26 cellular contexts compared by ENCODE assay signal in genomic region chr15:81047948-81048347, GRCh38. TPM values are rescaled to one million over a fixed set of nuclear protein-coding genes. Genes with fewer than 3 reads are reported as not detected.
DNase-seq lines count a peak whose midpoint lies in the region; ATAC-seq, FAIRE-seq and TF ChIP-seq lines count a peak whose summit lies in the region.
"Had no signal": no experiment of that assay in that cellular context is flagged by ENCODE, and none has a peak within 500 bp of the region (broad histone marks: within the 10 kb centered on the region; RNA-seq: fewer than 3 reads in every experiment).

No MANE protein-coding gene starts in this region.

- peaks cover 6% of the 10 kb centered on the region for H3K9me3 Mint-ChIP-seq in activated CD4-positive, alpha-beta memory T cell treated with anti-CD3 and anti-CD28 coated beads, Interleukin-2, amount 10 ng/mL, durations not matched to agents 7 days and 5 days
- H3K9me3 Mint-ChIP-seq: CD8-positive, alpha-beta T cell had no signal

- H3K4me2 ChIP-seq in HepG2 (ENCODE audit: low read depth, low read length), result no peak overlapping the region
- H3K4me2 ChIP-seq: BLaER1 had no signal

- H3K27ac Mint-ChIP-seq in activated CD4-positive, alpha-beta memory T cell treated with anti-CD3 and anti-CD28 coated beads, Interleukin-2, amount 10 ng/mL, durations not matched to agents 7 days and 5 days, result no peak overlapping the region
- H3K27ac Mint-ChIP-seq: B cell; CD4-positive, CD25-positive, alpha-beta regulatory T cell; CD8-positive, alpha-beta T cell had no signal

- TF ChIP-seq EP300 in HepG2 (IDR thresholded peaks at IDR 0.05; ENCODE audit: low read depth in 2 of 2, low read length in 2 of 2) (no peak), HepG2 (CRISPR knock-in tag; IDR thresholded peaks at IDR 0.05; ENCODE audit: borderline replicate concordance) (no peak)

- in situ Hi-C loops in HepG2 (cut with HindIII; ENCODE audit: extremely low pct_ligation_motif_present, low pct_unique_long_range_greater_than_20kb), result no loop called here

- BruUV-seq in HepG2 (replicated peaks; lab: Mats Ljungman, UMichigan), result no TSS peak

- H3K9me3 ChIP-seq in right lobe of liver, result no peaks in the 10 kb centered on the region
- H3K9me3 ChIP-seq in HepG2 (ENCODE audit: low read length), result no peaks in the 10 kb centered on the region
- H3K9me3 ChIP-seq in colonic mucosa, result no peaks in the 10 kb centered on the region

- ATAC-seq in right lobe of liver (peak; percentile 40 to 60 (median 47)), HepG2 (no peak)
- ATAC-seq: CD8-positive, alpha-beta T cell; GM12878 had no signal

- no peaks in the 10 kb centered on the region for H3K36me3 ChIP-seq in right lobe of liver
- no peaks in the 10 kb centered on the region for H3K36me3 ChIP-seq in HepG2 (replicated peaks in 1 of 2; ENCODE audit: control insufficient read depth in 1 of 2, insufficient read depth in 2 of 2, low read length in 2 of 2)
- no peaks in the 10 kb centered on the region for H3K36me3 ChIP-seq in colonic mucosa
- H3K36me3 ChIP-seq: BLaER1 had no signal

- TF ChIP-seq POLR2A in right lobe of liver (IDR thresholded peaks at IDR 0.05), result no peak
- no peak for TF ChIP-seq POLR2A in HepG2 (IDR thresholded peaks at IDR 0.05; ENCODE audit: insufficient read depth in 1 of 2, low read depth in 2 of 2, low read length in 2 of 2)
- no peak for TF ChIP-seq POLR2A in erythroblast (IDR thresholded peaks at IDR 0.05; ENCODE audit: low read length)

- H3K4me1 Mint-ChIP-seq in activated CD4-positive, alpha-beta memory T cell treated with anti-CD3 and anti-CD28 coated beads, Interleukin-2, amount 10 ng/mL, durations not matched to agents 7 days and 5 days, result peaks cover 29% of the 10 kb centered on the region

- no peak overlapping the region for H3K4me3 ChIP-seq in right lobe of liver
- H3K4me3 ChIP-seq in HepG2 (replicated peaks in 1 of 3; ENCODE audit: insufficient read depth in 1 of 3, low read depth in 2 of 3, low read length in 3 of 3), result no peak overlapping the region
- no peak overlapping the region for H3K4me3 ChIP-seq in colonic mucosa
- H3K4me3 ChIP-seq: BLaER1, GM12878, GM23248 had no signal

- CTCF ChIA-PET in HepG2 (lab: Yijun Ruan, JAX; ENCODE audit: low intra/inter-chr PET ratio, low total read pairs), result no interaction called here
- CTCF ChIA-PET in activated CD4-positive, alpha-beta memory T cell treated with anti-CD3 and anti-CD28 coated beads, Interleukin-2, amount 10 ng/mL, durations not matched to agents 7 days and 5 days (lab: Charles Lee), result interaction anchor here (0.9 to 2.3 kb wide), 2 partner anchors 218 to 230 kb away, joined by 3 to 6 read pairs; no protein-coding TSS in a partner anchor

- H2AFZ ChIP-seq in HepG2 (ENCODE audit: low read length), result no peak overlapping the region
- H2AFZ ChIP-seq: GM23248 had no signal

- no peak overlapping the region for H3K4me3 Mint-ChIP-seq in activated CD4-positive, alpha-beta memory T cell treated with anti-CD3 and anti-CD28 coated beads, Interleukin-2, amount 10 ng/mL, durations not matched to agents 7 days and 5 days
- H3K4me3 Mint-ChIP-seq: B cell; CD4-positive, CD25-positive, alpha-beta regulatory T cell; CD8-positive, alpha-beta T cell had no signal

- no peaks in the 10 kb centered on the region for H4K20me1 ChIP-seq in HepG2 (ENCODE audit: insufficient read depth, low read length)
- H4K20me1 ChIP-seq: BLaER1 had no signal

- H3K27me3 Mint-ChIP-seq in activated CD4-positive, alpha-beta memory T cell treated with anti-CD3 and anti-CD28 coated beads, Interleukin-2, amount 10 ng/mL, durations not matched to agents 7 days and 5 days, result no peaks in the 10 kb centered on the region
- H3K27me3 Mint-ChIP-seq: B cell; CD4-positive, CD25-positive, alpha-beta regulatory T cell had no signal

- TF ChIP-seq CTCF in right lobe of liver (IDR thresholded peaks at IDR 0.05) (no peak), HepG2 (CRISPR knock-in tag; IDR thresholded peaks at IDR 0.05) (no peak), colonic mucosa (IDR thresholded peaks at IDR 0.05) (no peak)

- TF ChIP-seq RAD21 in HepG2 (CRISPR knock-in tag; IDR thresholded peaks at IDR 0.05), result no peak

- intact Hi-C loops in right lobe of liver (cut with DNase I) (no loop called here), HepG2 (cut with micrococcal nuclease; ENCODE audit: unreplicated experiment) (no loop called here), colonic mucosa (cut with DNase I) (no loop called here)

- POLR2A ChIA-PET in HepG2 (lab: Yijun Ruan, JAX), result no interaction called here
- POLR2A ChIA-PET in activated CD4-positive, alpha-beta memory T cell treated with anti-CD3 and anti-CD28 coated beads, Interleukin-2, amount 10 ng/mL, durations not matched to agents 7 days and 5 days (lab: Charles Lee), result interaction anchor here (1.7 kb wide), 1 partner anchor 9 kb away, joined by 7 read pairs; no protein-coding TSS in a partner anchor

- no peak overlapping the region for H3K9ac ChIP-seq in HepG2 (ENCODE audit: insufficient read depth, low read depth, low read length)
- H3K9ac ChIP-seq in colonic mucosa (ENCODE audit: low read depth in 2 of 2, low read length in 2 of 2), result no peak overlapping the region
- H3K9ac ChIP-seq: BLaER1, GM23248 had no signal

- H3K27ac ChIP-seq in right lobe of liver (no peak overlapping the region), HepG2 (ENCODE audit: extremely low read length, insufficient read depth, low read length) (no peak overlapping the region), colonic mucosa (no peak overlapping the region)
- H3K27ac ChIP-seq: 22Rv1, BLaER1, C4-2B, GM23248 had no signal

- peaks cover 10% of the 10 kb centered on the region for H3K36me3 Mint-ChIP-seq in activated CD4-positive, alpha-beta memory T cell treated with anti-CD3 and anti-CD28 coated beads, Interleukin-2, amount 10 ng/mL, durations not matched to agents 7 days and 5 days (ENCODE audit: low read depth)
- H3K36me3 Mint-ChIP-seq: CD4-positive, CD25-positive, alpha-beta regulatory T cell; CD8-positive, alpha-beta T cell had no signal

- H3K27me3 ChIP-seq in right lobe of liver, result no peaks in the 10 kb centered on the region
- H3K27me3 ChIP-seq in HepG2 (ENCODE audit: control insufficient read depth in 1 of 2, insufficient read depth in 2 of 2, low read length in 2 of 2), result peaks cover 1 to 9% of the 10 kb centered on the region in 2 experiments; a peak in 1 of 5 replicates
- no peaks in the 10 kb centered on the region for H3K27me3 ChIP-seq in colonic mucosa
- H3K27me3 ChIP-seq: BLaER1 had no signal

- H3K4me1 ChIP-seq in right lobe of liver (peaks cover 0 to 8% (median 0%) of the 10 kb centered on the region in 4 donors), HepG2 (ENCODE audit: insufficient read depth, low read length) (no peaks in the 10 kb centered on the region), colonic mucosa (no peaks in the 10 kb centered on the region)

- no peak for FAIRE-seq in HepG2 (lab: Jason Lieb, UNC)
- FAIRE-seq: A204.1, D721Med, GM12878, GM19239, H1 had no signal

- no peaks in the 10 kb centered on the region for H3K79me2 ChIP-seq in HepG2 (ENCODE audit: insufficient read depth, low read length)

- DNase-seq in right lobe of liver, result no peak
- no peak for DNase-seq in HepG2 (ENCODE audit: low spot score)
- peak; percentile 44 for DNase-seq in fibroblast of peridontal ligament (ENCODE audit: extremely low read depth)
- DNase-seq in medulla oblongata (ENCODE audit: extremely low spot score), result peak; percentile 28
- no peak for DNase-seq in effector CD4-positive, alpha-beta T cell
- no peak for DNase-seq in activated CD4-positive, alpha-beta memory T cell treated with anti-CD3 and anti-CD28 coated beads, Interleukin-2, amount 10 ng/mL, durations not matched to agents 7 days and 5 days
- DNase-seq in erythroblast (lab: John Stamatoyannopoulos, UW), result no peak
- DNase-seq in colonic mucosa, result no peak
- DNase-seq: CD4-positive, CD25-positive, alpha-beta regulatory T cell; CD8-positive, alpha-beta T cell; DMS 273 treated with DMSO at 0.1 percent for 48 hours; DMS79; EL; GDM1; GM23248; H7; HCEC 1CT had no signal

- 100% methylated on average over 3 of the region's 3 CpGs for WGBS in right lobe of liver (ENCODE audit: insufficient coverage, low coverage, low lambda C conversion rate, missing lambda C conversion rate)
- 64% methylated on average over 3 of the region's 3 CpGs for whole genome bisulfite sequencing in HepG2 (ENCODE audit: low lambda C conversion rate)

RNA-seq across cellular contexts. Expression of gene TLNRD1, which starts 47.2 kb away (rescaled TPM):
- total RNA-seq in right lobe of liver (1 to 10 TPM; 3.0 to 7.4 (median 5.5) TPM), HepG2 (2016; rRNA removed; fragmentation: Illumina TruSeq; extraction: Trizol) (4.6 and 5.3 TPM in 2 replicates), colonic mucosa (10 to 100 TPM; 28.5 to 33.3 TPM)
- 0.81 and 0.88 TPM in 2 replicates for total RNA-seq in HepG2 (2016; cell fraction: cytosol; rRNA removed; fragmentation: Illumina TruSeq; extraction: Trizol; ENCODE audit: low read depth)
- total RNA-seq in HepG2 (2016; cell fraction: insoluble cytoplasmic fraction; rRNA removed; fragmentation: Illumina TruSeq; extraction: Trizol), result 3.8 and 5.0 TPM in 2 replicates
- 2.9 and 3.4 TPM in 2 replicates for total RNA-seq in HepG2 (2016; cell fraction: membrane; rRNA removed; fragmentation: Illumina TruSeq; extraction: Trizol)
- total RNA-seq in HepG2 (2016; cell fraction: nucleus; rRNA removed; fragmentation: Illumina TruSeq; extraction: Trizol), result 4.2 and 4.3 TPM in 2 replicates
- 3.4 and 4.7 TPM in 2 replicates for polyA plus RNA-seq in HepG2 (2011; rRNA removed)
- 3.7 and 6.6 TPM in 2 replicates for polyA plus RNA-seq in HepG2 (2011; cell fraction: cytosol; rRNA removed)
- polyA plus RNA-seq in HepG2 (2011; cell fraction: nucleus; rRNA removed), result 4.0 and 4.6 TPM in 2 replicates
- polyA plus RNA-seq in HepG2 (2012), result 3.5 and 4.5 TPM in 2 replicates
- 0.63 and 0.80 TPM in 2 replicates for polyA plus RNA-seq in HepG2 (2016; cell fraction: cytosol; fragmentation: Illumina TruSeq; extraction: Trizol; ENCODE audit: low read depth)
- 6.0 and 6.7 TPM in 2 replicates for polyA plus RNA-seq in HepG2 (2016; cell fraction: insoluble cytoplasmic fraction; fragmentation: Illumina TruSeq; extraction: Trizol; ENCODE audit: low read depth)
- 3.0 and 3.5 TPM in 2 replicates for polyA plus RNA-seq in HepG2 (2016; cell fraction: membrane; fragmentation: Illumina TruSeq; extraction: Trizol; ENCODE audit: low read depth)
- 5.2 and 5.5 TPM in 2 replicates for polyA plus RNA-seq in HepG2 (2016; cell fraction: nucleus; fragmentation: Illumina TruSeq; extraction: Trizol; ENCODE audit: insufficient read depth, low read depth)
- 8.0 and 12.3 TPM in 2 replicates for polyA minus RNA-seq in HepG2 (2011; rRNA and poly(A)+ RNA removed; ENCODE audit: low replicate concordance)
- polyA minus RNA-seq in HepG2 (2011; cell fraction: cytosol; rRNA and poly(A)+ RNA removed), result 6.8 and 6.9 TPM in 2 replicates
- 6.1 and 7.1 TPM in 2 replicates for polyA minus RNA-seq in HepG2 (2011; cell fraction: nucleus; rRNA and poly(A)+ RNA removed)
- 10 to 100 TPM; 47.1 to 48.8 TPM for total RNA-seq in activated CD4-positive, alpha-beta memory T cell treated with anti-CD3 and anti-CD28 coated beads, Interleukin-2, amount 10 ng/mL, durations not matched to agents 7 days and 5 days

RNA-seq across cellular contexts. Expression of gene MESD, which starts 58.3 kb away (rescaled TPM):
- total RNA-seq in right lobe of liver (10 to 100 TPM; 10.8 to 16.7 (median 14.6) TPM), HepG2 (2016; rRNA removed; fragmentation: Illumina TruSeq; extraction: Trizol) (24.9 and 46.2 TPM in 2 replicates), colonic mucosa (10 to 100 TPM; 20.4 to 26.1 TPM)
- total RNA-seq in HepG2 (2016; cell fraction: cytosol; rRNA removed; fragmentation: Illumina TruSeq; extraction: Trizol; ENCODE audit: low read depth), result 6.0 and 7.2 TPM in 2 replicates
- 24.0 and 45.8 TPM in 2 replicates for total RNA-seq in HepG2 (2016; cell fraction: insoluble cytoplasmic fraction; rRNA removed; fragmentation: Illumina TruSeq; extraction: Trizol)
- 11.5 and 12.8 TPM in 2 replicates for total RNA-seq in HepG2 (2016; cell fraction: membrane; rRNA removed; fragmentation: Illumina TruSeq; extraction: Trizol)
- 41.1 and 48.6 TPM in 2 replicates for total RNA-seq in HepG2 (2016; cell fraction: nucleus; rRNA removed; fragmentation: Illumina TruSeq; extraction: Trizol)
- 15.6 and 18.0 TPM in 2 replicates for polyA plus RNA-seq in HepG2 (2011; rRNA removed)
- polyA plus RNA-seq in HepG2 (2011; cell fraction: cytosol; rRNA removed), result 13.8 and 19.5 TPM in 2 replicates
- 8.5 and 10.8 TPM in 2 replicates for polyA plus RNA-seq in HepG2 (2011; cell fraction: nucleus; rRNA removed)
- 29.6 and 30.4 TPM in 2 replicates for polyA plus RNA-seq in HepG2 (2012)
- polyA plus RNA-seq in HepG2 (2016; cell fraction: cytosol; fragmentation: Illumina TruSeq; extraction: Trizol; ENCODE audit: low read depth), result 4.9 and 5.0 TPM in 2 replicates
- polyA plus RNA-seq in HepG2 (2016; cell fraction: insoluble cytoplasmic fraction; fragmentation: Illumina TruSeq; extraction: Trizol; ENCODE audit: low read depth), result 28.6 and 28.9 TPM in 2 replicates
- polyA plus RNA-seq in HepG2 (2016; cell fraction: membrane; fragmentation: Illumina TruSeq; extraction: Trizol; ENCODE audit: low read depth), result 9.0 and 9.2 TPM in 2 replicates
- 72.4 and 79.7 TPM in 2 replicates for polyA plus RNA-seq in HepG2 (2016; cell fraction: nucleus; fragmentation: Illumina TruSeq; extraction: Trizol; ENCODE audit: insufficient read depth, low read depth)
- 9.9 and 11.1 TPM in 2 replicates for polyA minus RNA-seq in HepG2 (2011; rRNA and poly(A)+ RNA removed; ENCODE audit: low replicate concordance)
- 14.4 and 18.5 TPM in 2 replicates for polyA minus RNA-seq in HepG2 (2011; cell fraction: cytosol; rRNA and poly(A)+ RNA removed)
- 20.6 and 20.8 TPM in 2 replicates for polyA minus RNA-seq in HepG2 (2011; cell fraction: nucleus; rRNA and poly(A)+ RNA removed)
- 10 to 100 TPM; 34.5 to 36.1 TPM for total RNA-seq in activated CD4-positive, alpha-beta memory T cell treated with anti-CD3 and anti-CD28 coated beads, Interleukin-2, amount 10 ng/mL, durations not matched to agents 7 days and 5 days

Comparison
In these comparisons a context has a peak if more than half of its experiments do, and no peak if none do; other contexts are left out.
1. DNase-seq: peak in fibroblast of peridontal ligament (single experiment) and medulla oblongata (single experiment); none in right lobe of liver (0 of 3), HepG2 (single experiment), effector CD4-positive, alpha-beta T cell (single experiment), activated CD4-positive, alpha-beta memory T cell treated with anti-CD3 and anti-CD28 coated beads, Interleukin-2, amount 10 ng/mL, durations not matched to agents 7 days and 5 days (single experiment), erythroblast (0 of 2) and colonic mucosa (single experiment).